20 cellular contexts compared by ENCODE assay signal in genomic region chr1:227749225-227749624, GRCh38. TPM values are rescaled to one million over a fixed set of nuclear protein-coding genes. Genes with fewer than 3 reads are reported as not detected.
A peak's percentile ranks its signal among the peaks of the same experiment; 100 is the strongest.
DNase-seq lines count a peak whose midpoint lies in the region; ATAC-seq and TF ChIP-seq lines count a peak whose summit lies in the region.
"Had no signal": no experiment of that assay in that cellular context is flagged by ENCODE, and none has a peak within 500 bp of the region (broad histone marks: within the 10 kb centered on the region; RNA-seq: fewer than 3 reads in every experiment).

No MANE protein-coding gene starts in this region.

- H3K27ac Mint-ChIP-seq in activated CD8-positive, alpha-beta T cell treated with anti-CD3 and anti-CD28 coated beads, Interleukin-2, amount 10 ng/mL, durations not matched to agents 7 days and 5 days, result peak overlapping the region; percentile 77
- H3K27ac Mint-ChIP-seq in immature natural killer cell, result peak overlapping the region in 4 of 6 donors; percentile 13 to 90 (median 75)
- H3K27ac Mint-ChIP-seq: activated B cell treated with CpG ODN at 0.5 μM for 24 hours; activated naive CD4-positive, alpha-beta T cell treated with anti-CD3 and anti-CD28 coated beads for 36 hours; H9 had no signal

- no TSS peak for BruUV-seq in PC-9 (replicated peaks; lab: Mats Ljungman, UMichigan)

- POLR2A ChIA-PET in activated CD8-positive, alpha-beta T cell treated with anti-CD3 and anti-CD28 coated beads, Interleukin-2, amount 10 ng/mL, durations not matched to agents 7 days and 5 days (lab: Charles Lee), result no interaction called here
- POLR2A ChIA-PET in PC-9 (lab: Charles Lee; ENCODE audit: unreplicated experiment), result interaction anchor here (0.6 kb wide), 1 partner anchor 8 kb away, joined by 3 read pairs; no protein-coding TSS in a partner anchor

- H2AFZ ChIP-seq in PC-9, result no peak overlapping the region

- no peak overlapping the region for H3K4me3 ChIP-seq in transverse colon
- no peak overlapping the region for H3K4me3 ChIP-seq in PC-9
- H3K4me3 ChIP-seq: colonic mucosa had no signal

- 0 out of 2 replicates have a peak, but pooled peaks cover 3% of the 10 kb centered on the region for H3K79me2 ChIP-seq in PC-9 (ENCODE audit: low read depth)

- WGBS in transverse colon (ENCODE audit: low coverage in 1 of 2), 2 donors, result 86% methylated on average over 7 of the region's 7 CpGs; no CpG with 5 or more reads in 1 of the 2 donors

- peaks cover 24% of the 10 kb centered on the region for H3K4me1 Mint-ChIP-seq in activated CD8-positive, alpha-beta T cell treated with anti-CD3 and anti-CD28 coated beads, Interleukin-2, amount 10 ng/mL, durations not matched to agents 7 days and 5 days (ENCODE audit: low read depth)
- H3K4me1 Mint-ChIP-seq in immature natural killer cell, result peaks cover 23 to 30% of the 10 kb centered on the region in 2 donors
- H3K4me1 Mint-ChIP-seq: H9 had no signal

- H3K27ac ChIP-seq in transverse colon (peak overlapping the region; percentile 48 to 90 (median 68)), PC-9 (no peak overlapping the region)

- peaks cover 20 to 46% (median 29%) of the 10 kb centered on the region in 4 donors for H3K4me1 ChIP-seq in transverse colon
- no peaks in the 10 kb centered on the region for H3K4me1 ChIP-seq in PC-9 (replicated peaks; ENCODE audit: insufficient read depth)

- H3K4me3 Mint-ChIP-seq in activated CD8-positive, alpha-beta T cell treated with anti-CD3 and anti-CD28 coated beads, Interleukin-2, amount 10 ng/mL, durations not matched to agents 7 days and 5 days, result no peak overlapping the region
- no peak overlapping the region for H3K4me3 Mint-ChIP-seq in immature natural killer cell
- H3K4me3 Mint-ChIP-seq: activated B cell treated with CpG ODN at 0.5 μM for 24 hours; activated naive CD4-positive, alpha-beta T cell treated with anti-CD3 and anti-CD28 coated beads for 36 hours; H9; neural crest cell had no signal

- peaks cover 37% of the 10 kb centered on the region for H4K20me1 ChIP-seq in PC-9 (ENCODE audit: insufficient read depth)

- H3K4me2 ChIP-seq in PC-9, result no peak overlapping the region

- TF ChIP-seq EP300 in transverse colon (IDR thresholded peaks at IDR 0.05; ENCODE audit: low read depth), result no peak

- H3K9me2 ChIP-seq in PC-9 (ENCODE audit: insufficient read depth), result no peaks in the 10 kb centered on the region

- H3K36me3 ChIP-seq in transverse colon (no peaks in the 10 kb centered on the region), PC-9 (ENCODE audit: low read depth) (no peaks in the 10 kb centered on the region)
- H3K36me3 ChIP-seq: colonic mucosa had no signal

- no peaks in the 10 kb centered on the region for H3K27me3 Mint-ChIP-seq in activated CD8-positive, alpha-beta T cell treated with anti-CD3 and anti-CD28 coated beads, Interleukin-2, amount 10 ng/mL, durations not matched to agents 7 days and 5 days (ENCODE audit: low read depth)
- H3K27me3 Mint-ChIP-seq in immature natural killer cell (ENCODE audit: low read depth in 3 of 3), result peaks cover 3 to 8% (median 6%) of the 10 kb centered on the region in 3 donors
- H3K27me3 Mint-ChIP-seq: activated B cell treated with CpG ODN at 0.5 μM for 24 hours had no signal

- no peaks in the 10 kb centered on the region for H3K9me3 ChIP-seq in transverse colon
- no peaks in the 10 kb centered on the region for H3K9me3 ChIP-seq in PC-9 (ENCODE audit: insufficient read depth, low read depth)
- H3K9me3 ChIP-seq: colonic mucosa had no signal

- no peaks in the 10 kb centered on the region for H3F3A ChIP-seq in PC-9 (ENCODE audit: insufficient read depth, low read depth)

- no peaks in the 10 kb centered on the region for H3K9me3 Mint-ChIP-seq in activated CD8-positive, alpha-beta T cell treated with anti-CD3 and anti-CD28 coated beads, Interleukin-2, amount 10 ng/mL, durations not matched to agents 7 days and 5 days (ENCODE audit: insufficient read depth)
- no peaks in the 10 kb centered on the region for H3K9me3 Mint-ChIP-seq in immature natural killer cell
- H3K9me3 Mint-ChIP-seq: activated B cell treated with CpG ODN at 0.5 μM for 24 hours; activated naive CD4-positive, alpha-beta T cell treated with anti-CD3 and anti-CD28 coated beads for 36 hours; H9; neural crest cell had no signal

- in situ Hi-C loops in transverse colon (cut with MboI; ENCODE audit: low pct_ligation_motif_present in 1 of 4, low pct_unique_long_range_greater_than_20kb in 1 of 4, low sequenced_read_pairs in 3 of 4), result no loop called here

- TF ChIP-seq CTCF in transverse colon (IDR thresholded peaks at IDR 0.05), result no peak
- TF ChIP-seq CTCF in PC-9 (conservative IDR thresholded peaks at IDR 0.05), result no peak

- peaks cover 10% of the 10 kb centered on the region for H3K36me3 Mint-ChIP-seq in activated CD8-positive, alpha-beta T cell treated with anti-CD3 and anti-CD28 coated beads, Interleukin-2, amount 10 ng/mL, durations not matched to agents 7 days and 5 days (ENCODE audit: low read depth)
- H3K36me3 Mint-ChIP-seq in immature natural killer cell, result peaks cover 9 to 24% (median 13%) of the 10 kb centered on the region in 3 donors

- intact Hi-C loops in Right ventricle myocardium superior (cut with DNase I), result no loop called here
- intact Hi-C loops in Right ventricle myocardium inferior (cut with DNase I), result no loop called here
- intact Hi-C loops in transverse colon (cut with DNase I; ENCODE audit: low total_unique reads), result no loop called here
- intact Hi-C loops in PC-9 (cut with micrococcal nuclease; ENCODE audit: unreplicated experiment), result no loop called here

- CTCF ChIA-PET in activated CD8-positive, alpha-beta T cell treated with anti-CD3 and anti-CD28 coated beads, Interleukin-2, amount 10 ng/mL, durations not matched to agents 7 days and 5 days (lab: Charles Lee), result interaction anchor here (0.6 to 1.5 kb wide), 2 partner anchors 10 to 13 kb away, joined by 3 read pairs; no protein-coding TSS in a partner anchor
- CTCF ChIA-PET in PC-9 (lab: Charles Lee), result no interaction called here

- DNase-seq in Right ventricle myocardium superior (peak; percentile 24), Right ventricle myocardium inferior (ENCODE audit: missing footprints) (no peak), immature natural killer cell (no peak), transverse colon (no peak), NCI-H1048 (lab: John Stamatoyannopoulos, UW) (no peak), PC-9 (no peak), NCI-H2171 (lab: John Stamatoyannopoulos, UW) (no peak)
- no peak for DNase-seq in activated CD8-positive, alpha-beta T cell treated with anti-CD3 and anti-CD28 coated beads, Interleukin-2, amount 10 ng/mL, durations not matched to agents 7 days and 5 days
- DNase-seq: activated B cell treated with CpG ODN at 0.5 μM for 24 hours; activated CD8-positive, alpha-beta memory T cell treated with anti-CD3 and anti-CD28 coated beads, Interleukin-2, amount 50 U/mL, for 4 hours; activated naive CD4-positive, alpha-beta T cell treated with anti-CD3 and anti-CD28 coated beads for 36 hours; colonic mucosa; DND-41; H9; hippocampal formation; NCI-H1105 treated with DMSO at 0.1 percent for 48 hours; NCI-H524 treated with DMSO at 0.1 percent for 48 hours; SIG-M5; stimulated activated CD4-positive, alpha-beta T cell treated with anti-CD3 and anti-CD28 coated beads, Interleukin-12 subunit alpha, Interleukin-12 subunit beta, amount 100 ng/mL, for 4 hours had no signal

- H3K27me3 ChIP-seq in transverse colon, result no peaks in the 10 kb centered on the region
- no peaks in the 10 kb centered on the region for H3K27me3 ChIP-seq in PC-9 (ENCODE audit: insufficient read depth, low read depth)
- H3K27me3 ChIP-seq: colonic mucosa had no signal

- ATAC-seq in Right ventricle myocardium superior (ENCODE audit: poor library complexity), result no peak
- ATAC-seq in Right ventricle myocardium inferior, result no peak
- no peak for ATAC-seq in activated CD8-positive, alpha-beta T cell treated with anti-CD3 and anti-CD28 coated beads, Interleukin-2, amount 10 ng/mL, durations not matched to agents 7 days and 5 days

- no peak for TF ChIP-seq POLR2A in transverse colon (IDR thresholded peaks at IDR 0.05)

RNA-seq across cellular contexts. Expression of gene SNAP47, which starts 14.0 kb away (rescaled TPM):
- total RNA-seq in Right ventricle myocardium superior (23.6 TPM), Right ventricle myocardium inferior (30.1 TPM), transverse colon (10 to 100 TPM; 24.1 to 49.0 (median 38.4) TPM), PC-9 (2021) (66.3 and 70.2 TPM in 2 replicates)
- 10 to 100 TPM; 20.7 to 25.3 TPM for total RNA-seq in activated CD8-positive, alpha-beta T cell treated with anti-CD3 and anti-CD28 coated beads, Interleukin-2, amount 10 ng/mL, durations not matched to agents 7 days and 5 days
- 10 to 100 TPM; 37.0 to 44.9 (median 37.7) TPM for polyA plus RNA-seq in immature natural killer cell

RNA-seq across cellular contexts. Expression of gene JMJD4, which starts 14.1 kb away (rescaled TPM):
- total RNA-seq in Right ventricle myocardium superior, result 6.6 TPM
- 7.1 TPM for total RNA-seq in Right ventricle myocardium inferior
- total RNA-seq in activated CD8-positive, alpha-beta T cell treated with anti-CD3 and anti-CD28 coated beads, Interleukin-2, amount 10 ng/mL, durations not matched to agents 7 days and 5 days, result 10 to 100 TPM; 16.8 to 17.3 TPM
- 10 to 100 TPM; 22.3 to 25.9 (median 25.0) TPM for polyA plus RNA-seq in immature natural killer cell
- 10 to 100 TPM in 3 of 4 donors, 1 to 10 TPM in 1; 6.8 to 52.7 (median 19.8) TPM for total RNA-seq in transverse colon
- 15.1 and 20.9 TPM in 2 replicates for total RNA-seq in PC-9 (2021)
